Comparison of ENCODE assay signal across 1 cellular context in genomic region chr3:141807277-141808038, GRCh38.
TF ChIP-seq lines count a peak whose summit lies in the region.

No MANE protein-coding gene starts in this region.

TF ChIP-seq in GM23338, 12 proteins besides CTCF, POLR2A, EP300 and RAD21 (continued from another document):
- TF ChIP-seq ETS1 (IDR thresholded peaks at IDR 0.05), result no peak
- TF ChIP-seq JUNB (IDR thresholded peaks at IDR 0.05; ENCODE audit: unreplicated experiment), result no peak
- TF ChIP-seq NANOG (IDR thresholded peaks at IDR 0.05; ENCODE audit: borderline replicate concordance), result no peak
- no peak for TF ChIP-seq ZNF331 (CRISPR knock-in tag; IDR thresholded peaks at IDR 0.05; ENCODE audit: low read depth)
- TF ChIP-seq ZNF462 (CRISPR knock-in tag; IDR thresholded peaks at IDR 0.05), result no peak
- no peak for TF ChIP-seq EZH2phosphoT487 (IDR thresholded peaks at IDR 0.05; ENCODE audit: unreplicated experiment)
- no peak for TF ChIP-seq STAT1 (IDR thresholded peaks at IDR 0.05; ENCODE audit: unreplicated experiment)
- no peak for TF ChIP-seq EZH2 (IDR thresholded peaks at IDR 0.05; ENCODE audit: low read depth, unreplicated experiment)
